19 cellular contexts compared by ENCODE assay signal in genomic region chr3:108030915-108031425, GRCh38.
"Had no signal": no experiment of that assay in that cellular context is flagged by ENCODE, and none has a peak within 500 bp of the region (broad histone marks: within the 10 kb centered on the region; RNA-seq: fewer than 3 reads in every experiment).

No MANE protein-coding gene starts in this region.

- H3K9me3 Mint-ChIP-seq: natural killer cell treated with Interleukin-12 subunit alpha and Interleukin-12 subunit beta and Interleukin-15 and Interleukin-18, amount 100 ng/mL, for 72 hours had no signal

- H3K27ac ChIP-seq: neural progenitor cell, ovary, stomach, upper lobe of left lung, uterus had no signal

- H3K27ac Mint-ChIP-seq: natural killer cell treated with Interleukin-12 subunit alpha and Interleukin-12 subunit beta and Interleukin-15 and Interleukin-18, amount 100 ng/mL, for 72 hours; progenitor cell of endocrine pancreas had no signal

- H3K4me1 ChIP-seq: uterus had no signal

- H3K4me2 ChIP-seq: neural progenitor cell had no signal

- H3K36me3 Mint-ChIP-seq: neural progenitor cell had no signal

- DNase-seq: effector memory CD4-positive, alpha-beta T cell; foreskin melanocyte; head of caudate nucleus; hippocampal formation; midbrain; nucleus accumbens; ovary; right cardiac atrium; small intestine; stimulated activated CD4-positive, alpha-beta T cell treated with anti-CD3 and anti-CD28 coated beads, Interleukin-12 subunit alpha, Interleukin-12 subunit beta, amount 100 ng/mL, for 4 hours; stimulated activated naive CD4-positive, alpha-beta T cell; stomach; substantia nigra; upper lobe of left lung; uterus had no signal

- H3K9me3 ChIP-seq: ovary, stomach, upper lobe of left lung, uterus had no signal

- H2AFZ ChIP-seq: neural progenitor cell had no signal

- H3K36me3 ChIP-seq: neural progenitor cell, ovary, stomach, uterus had no signal

- H3K4me3 ChIP-seq: neural progenitor cell, ovary, stomach, upper lobe of left lung, uterus had no signal

- H3K27me3 ChIP-seq: neural progenitor cell, ovary, stomach, upper lobe of left lung, uterus had no signal

- H3K4me3 Mint-ChIP-seq: natural killer cell treated with Interleukin-12 subunit alpha and Interleukin-12 subunit beta and Interleukin-15 and Interleukin-18, amount 100 ng/mL, for 72 hours; neural progenitor cell had no signal

- ATAC-seq: left lobe of liver; natural killer cell treated with Interleukin-12 subunit alpha and Interleukin-12 subunit beta and Interleukin-15 and Interleukin-18, amount 100 ng/mL, for 72 hours; right cardiac atrium had no signal

- H3K27me3 Mint-ChIP-seq: natural killer cell treated with Interleukin-12 subunit alpha and Interleukin-12 subunit beta and Interleukin-15 and Interleukin-18, amount 100 ng/mL, for 72 hours; progenitor cell of endocrine pancreas had no signal

- H3K9ac ChIP-seq: neural progenitor cell had no signal
